ENCODE assay signal across 14 cellular contexts in the genomic region with DNA sequence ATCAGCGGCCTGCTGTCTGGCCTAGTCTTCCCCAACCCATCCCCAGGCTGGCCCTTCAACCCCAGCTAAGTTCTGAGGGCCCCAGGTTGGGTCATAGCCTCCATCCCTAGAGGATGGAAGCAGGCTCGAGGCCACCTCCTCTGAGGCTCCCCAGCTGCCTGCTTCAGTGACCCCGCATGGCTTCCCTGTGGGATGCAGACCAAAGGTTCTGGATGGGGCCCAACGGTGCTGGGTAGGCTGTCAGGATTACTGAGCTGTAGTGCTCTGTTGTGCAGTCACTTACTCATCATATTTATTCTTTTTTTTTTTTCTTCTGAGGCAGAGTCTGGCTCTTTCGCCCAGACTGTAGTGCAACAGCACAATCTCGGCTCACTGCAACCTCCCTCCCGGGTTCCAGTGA.
DNase-seq lines count a peak whose midpoint lies in the region; ATAC-seq, FAIRE-seq and TF ChIP-seq lines count a peak whose summit lies in the region.
"Had no signal": no experiment of that assay in that cellular context is flagged by ENCODE, and none has a peak within 500 bp of the region (broad histone marks: within the 10 kb centered on the region; RNA-seq: fewer than 3 reads in every experiment).

No MANE protein-coding gene starts in this region.

- H3K4me3 ChIP-seq in adipocyte (ENCODE audit: low read length) (no peak overlapping the region), neural progenitor cell (no peak overlapping the region), trophoblast cell (ENCODE audit: low read depth, low read length) (no peak overlapping the region)
- H3K4me3 ChIP-seq: prostate gland, tibial nerve had no signal

- no peak overlapping the region for H4K8ac ChIP-seq in trophoblast cell (ENCODE audit: low read depth, low read length)

- no peak overlapping the region for H3K18ac ChIP-seq in trophoblast cell (ENCODE audit: low read length)

- H3K4me1 Mint-ChIP-seq in neural progenitor cell: peaks cover 77% of the 10 kb centered on the region
- peaks cover 12 to 28% (median 18%) of the 10 kb centered on the region in 4 donors for H3K4me1 Mint-ChIP-seq in naive thymus-derived CD8-positive, alpha-beta T cell
- peaks cover 58% of the 10 kb centered on the region for H3K4me1 Mint-ChIP-seq in WTC11

- no peak for ATAC-seq in naive thymus-derived CD8-positive, alpha-beta T cell
- no peak for ATAC-seq in WTC11

- no peaks in the 10 kb centered on the region for H3F3A ChIP-seq in neural progenitor cell (ENCODE audit: low read depth)

- H2BK12ac ChIP-seq in trophoblast cell (ENCODE audit: low read length): no peak overlapping the region

- H4K91ac ChIP-seq in trophoblast cell (ENCODE audit: low read depth, low read length): no peak overlapping the region

- POLR2A ChIA-PET in naive thymus-derived CD8-positive, alpha-beta T cell (lab: Charles Lee): interaction anchor here (1.0 kb wide), 1 partner anchor 17 kb away, joined by 3 read pairs; no protein-coding TSS in a partner anchor
- POLR2A ChIA-PET in WTC11 (lab: Charles Lee): interaction anchor here (0.9 to 1.7 kb wide), 2 partner anchors 11 to 21 kb away, joined by 5 to 6 read pairs; no protein-coding TSS in a partner anchor

- no CpG with 5 or more reads among the region's 7 CpGs for WGBS in trophoblast cell (ENCODE audit: extremely low coverage, insufficient coverage, insufficient read length)

- H4K12ac ChIP-seq in trophoblast cell (ENCODE audit: low read depth, low read length): no peak overlapping the region

- H3K36me3 Mint-ChIP-seq in neural progenitor cell (no peaks in the 10 kb centered on the region), WTC11 (no peaks in the 10 kb centered on the region)
- no peaks in the 10 kb centered on the region for H3K36me3 Mint-ChIP-seq in naive thymus-derived CD8-positive, alpha-beta T cell

- H3K14ac ChIP-seq in trophoblast cell (ENCODE audit: low read length): no peak overlapping the region

- H4K20me1 ChIP-seq in neural progenitor cell (ENCODE audit: low read depth): no peaks in the 10 kb centered on the region

- no peak overlapping the region for H2BK120ac ChIP-seq in trophoblast cell (ENCODE audit: insufficient read depth, low read length, poor library complexity)

- H3K9me3 ChIP-seq in adipocyte (ENCODE audit: control insufficient read depth, low read length) (no peaks in the 10 kb centered on the region), neural progenitor cell (ENCODE audit: low read depth) (no peaks in the 10 kb centered on the region), trophoblast cell (ENCODE audit: insufficient read depth, low read depth, low read length) (no peaks in the 10 kb centered on the region)
- H3K9me3 ChIP-seq: prostate gland, tibial nerve had no signal

- no peak overlapping the region for H3K23ac ChIP-seq in trophoblast cell (ENCODE audit: low read length)

- H3K4me2 ChIP-seq in neural progenitor cell (no peak overlapping the region), trophoblast cell (ENCODE audit: low read length) (no peak overlapping the region)

- H3K36me3 ChIP-seq in adipocyte (ENCODE audit: control insufficient read depth, insufficient read depth, low read length, severe bottlenecking): no peaks in the 10 kb centered on the region
- no peaks in the 10 kb centered on the region for H3K36me3 ChIP-seq in neural progenitor cell
- H3K36me3 ChIP-seq in trophoblast cell (ENCODE audit: control insufficient read depth in 1 of 2, insufficient read depth in 2 of 2, low read length in 2 of 2): no peaks in the 10 kb centered on the region
- H3K36me3 ChIP-seq: prostate gland, tibial nerve had no signal

- peak overlapping the region; percentile 61 for H3K9ac ChIP-seq in adipocyte (ENCODE audit: low read length)
- no peak overlapping the region for H3K9ac ChIP-seq in neural progenitor cell
- H3K9ac ChIP-seq in trophoblast cell (ENCODE audit: low read length): no peak overlapping the region

- DNase-seq in AG08396 (ENCODE audit: low spot score): peak; percentile 61
- no peak for DNase-seq in adipocyte (ENCODE audit: low read depth)
- DNase-seq in glomerular visceral epithelial cell (ENCODE audit: extremely low spot score): peak; percentile 48
- DNase-seq in neural progenitor cell (ENCODE audit: low spot score): no peak
- no peak for DNase-seq in H54 (ENCODE audit: insufficient read length, low spot score)
- no peak for DNase-seq in naive thymus-derived CD8-positive, alpha-beta T cell
- DNase-seq in trophoblast cell: no peak
- DNase-seq in WTC11 (ENCODE audit: low spot score): no peak
- DNase-seq: activated naive CD4-positive, alpha-beta T cell; midbrain; SHP77 treated with DMSO at 0.1 percent for 48 hours had no signal

- H3K9me3 Mint-ChIP-seq in neural progenitor cell (no peaks in the 10 kb centered on the region), WTC11 (no peaks in the 10 kb centered on the region)
- no peaks in the 10 kb centered on the region for H3K9me3 Mint-ChIP-seq in naive thymus-derived CD8-positive, alpha-beta T cell

- no peak overlapping the region for H2BK5ac ChIP-seq in trophoblast cell (ENCODE audit: low read depth, low read length, poor library complexity)

- no peaks in the 10 kb centered on the region for H3K79me2 ChIP-seq in neural progenitor cell (ENCODE audit: low read depth)
- H3K79me2 ChIP-seq in trophoblast cell (ENCODE audit: control insufficient read depth, insufficient read depth, low read length, poor library complexity): no peaks in the 10 kb centered on the region

- H3K79me1 ChIP-seq in trophoblast cell (ENCODE audit: low read length): peaks cover 4% of the 10 kb centered on the region

- H3K4me1 ChIP-seq in adipocyte (ENCODE audit: control insufficient read depth, insufficient read depth, low read length) (peaks cover 31% of the 10 kb centered on the region), neural progenitor cell (peaks cover 20% of the 10 kb centered on the region), trophoblast cell (ENCODE audit: control insufficient read depth in 1 of 2, insufficient read depth in 2 of 2, low read length in 2 of 2) (peaks cover 2 to 3% of the 10 kb centered on the region in 2 experiments)
- H3K4me1 ChIP-seq: prostate gland had no signal

- no peak overlapping the region for H3K27ac ChIP-seq in neural progenitor cell
- H3K27ac ChIP-seq in trophoblast cell (ENCODE audit: low read depth, low read length): no peak overlapping the region
- H3K27ac ChIP-seq: epithelial cell of prostate, prostate gland, tibial nerve had no signal

- H3K27me3 Mint-ChIP-seq in neural progenitor cell (ENCODE audit: insufficient read depth, low read depth) (peaks cover 19% of the 10 kb centered on the region), WTC11 (ENCODE audit: low read depth) (no peaks in the 10 kb centered on the region)
- no peaks in the 10 kb centered on the region for H3K27me3 Mint-ChIP-seq in naive thymus-derived CD8-positive, alpha-beta T cell

- no peak overlapping the region for H2AK5ac ChIP-seq in trophoblast cell (ENCODE audit: low read length)

- H3K27ac Mint-ChIP-seq in neural progenitor cell (peak overlapping the region; percentile 97), WTC11 (no peak overlapping the region)
- peak overlapping the region in 1 of 10 donors; percentile 1 for H3K27ac Mint-ChIP-seq in naive thymus-derived CD8-positive, alpha-beta T cell

- TF ChIP-seq CTCF in neural progenitor cell (IDR thresholded peaks at IDR 0.05) (no peak), WTC11 (IDR thresholded peaks at IDR 0.05) (no peak)

- H3K27me3 ChIP-seq in adipocyte (replicated peaks; ENCODE audit: control insufficient read depth, insufficient read depth, low read length) (no peaks in the 10 kb centered on the region), neural progenitor cell (no peaks in the 10 kb centered on the region), trophoblast cell (ENCODE audit: insufficient read depth, low read length) (no peaks in the 10 kb centered on the region)
- H3K27me3 ChIP-seq: tibial nerve had no signal

- no peak overlapping the region for H3K4ac ChIP-seq in trophoblast cell (ENCODE audit: low read depth, low read length)

- no peak overlapping the region for H2AFZ ChIP-seq in neural progenitor cell (replicated peaks)
- H2AFZ ChIP-seq in trophoblast cell (ENCODE audit: insufficient read depth, low read length, poor library complexity): no peak overlapping the region

- CTCF ChIA-PET in WTC11 (lab: Charles Lee): interaction anchor here (0.8 to 2.7 kb wide), 5 partner anchors 12 to 89 kb away, joined by 4 to 27 read pairs (median 8); no protein-coding TSS in a partner anchor

- no peak for TF ChIP-seq POLR2A in H54 (IDR thresholded peaks at IDR 0.05; ENCODE audit: low read depth, low read length)

- no peak for FAIRE-seq in H54 (lab: Jason Lieb, UNC)

- H3K4me3 Mint-ChIP-seq in neural progenitor cell: no peak overlapping the region
- no peak overlapping the region for H3K4me3 Mint-ChIP-seq in naive thymus-derived CD8-positive, alpha-beta T cell
- no peak overlapping the region for H3K4me3 Mint-ChIP-seq in WTC11

TF ChIP-seq in WTC11, 78 proteins besides CTCF, POLR2A, EP300 and RAD21 (continues in another document):
- TF ChIP-seq RELA (CRISPR knock-in tag; IDR thresholded peaks at IDR 0.05; ENCODE audit: borderline replicate concordance): no peak
- no peak for TF ChIP-seq KAT7 (CRISPR knock-in tag; IDR thresholded peaks at IDR 0.05; ENCODE audit: borderline replicate concordance)
- TF ChIP-seq, protein P1, sequence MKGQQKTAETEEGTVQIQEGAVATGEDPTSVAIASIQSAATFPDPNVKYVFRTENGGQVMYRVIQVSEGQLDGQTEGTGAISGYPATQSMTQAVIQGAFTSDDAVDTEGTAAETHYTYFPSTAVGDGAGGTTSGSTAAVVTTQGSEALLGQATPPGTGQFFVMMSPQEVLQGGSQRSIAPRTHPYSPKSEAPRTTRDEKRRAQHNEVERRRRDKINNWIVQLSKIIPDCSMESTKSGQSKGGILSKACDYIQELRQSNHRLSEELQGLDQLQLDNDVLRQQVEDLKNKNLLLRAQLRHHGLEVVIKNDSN (CRISPR knock-in tag; IDR thresholded peaks at IDR 0.05): no peak
- TF ChIP-seq TEAD1 (CRISPR knock-in tag; IDR thresholded peaks at IDR 0.05): no peak
- no peak for TF ChIP-seq NR3C1 (CRISPR knock-in tag; conservative IDR thresholded peaks at IDR 0.05; ENCODE audit: low read depth)
- no peak for TF ChIP-seq GTF2I (CRISPR knock-in tag; conservative IDR thresholded peaks at IDR 0.05)
- no peak for TF ChIP-seq TEAD4 (CRISPR knock-in tag; IDR thresholded peaks at IDR 0.05)
- no peak for TF ChIP-seq NR2C2 (CRISPR knock-in tag; IDR thresholded peaks at IDR 0.05)
- TF ChIP-seq CREB1 (CRISPR knock-in tag; IDR thresholded peaks at IDR 0.05): no peak
- TF ChIP-seq HMGA2 (CRISPR knock-in tag; IDR thresholded peaks at IDR 0.05): no peak

Comparison
In these comparisons a context has a peak if more than half of its experiments do, and no peak if none do; other contexts are left out.
1. DNase-seq: peak in AG08396 (single experiment) and glomerular visceral epithelial cell (single experiment); none in adipocyte (single experiment), neural progenitor cell (single experiment), H54 (single experiment), naive thymus-derived CD8-positive, alpha-beta T cell (0 of 10), trophoblast cell (0 of 2) and WTC11 (single experiment).